ENCODE assay signal across 11 cellular contexts in genomic region chr1:41353744-41354143, GRCh38. TPM values are rescaled to one million over a fixed set of nuclear protein-coding genes. Genes with fewer than 3 reads are reported as not detected.
DNase-seq lines count a peak whose midpoint lies in the region; ATAC-seq and TF ChIP-seq lines count a peak whose summit lies in the region.
"Had no signal": no experiment of that assay in that cellular context is flagged by ENCODE, and none has a peak within 500 bp of the region (broad histone marks: within the 10 kb centered on the region; RNA-seq: fewer than 3 reads in every experiment).

No MANE protein-coding gene starts in this region.

- no peak overlapping the region for H3K9ac ChIP-seq in Karpas-422 (ENCODE audit: low read length)

- H3K36me3 ChIP-seq in GM23338 (ENCODE audit: insufficient read depth) (no peaks in the 10 kb centered on the region), Karpas-422 (ENCODE audit: insufficient read depth, low read length) (no peaks in the 10 kb centered on the region)

- H3K4me2 ChIP-seq in GM23338 (no peak overlapping the region), Karpas-422 (ENCODE audit: low read depth, low read length, poor library complexity, severe bottlenecking) (no peak overlapping the region)

- no peak overlapping the region for H3K27ac Mint-ChIP-seq in GM23338
- H3K27ac Mint-ChIP-seq in naive thymus-derived CD8-positive, alpha-beta T cell, result peak overlapping the region in 1 of 10 donors; percentile 78
- H3K27ac Mint-ChIP-seq: CD4-positive, alpha-beta T cell had no signal

- no peak for TF ChIP-seq CTCF in GM23338 (conservative IDR thresholded peaks at IDR 0.05; ENCODE audit: low read depth in 2 of 2)

- DNase-seq in ELF-1 (ENCODE audit: low read depth, low spot score), result peak; percentile 80
- no peak for DNase-seq in GM23338 (ENCODE audit: low spot score)
- DNase-seq in NCI-H510A treated with DMSO at 0.1 percent for 48 hours (lab: John Stamatoyannopoulos, UW), result peak; percentile 41
- DNase-seq in left lobe of liver (ENCODE audit: low spot score), result peak; percentile 45
- DNase-seq in Karpas-422, result no peak
- no peak for DNase-seq in activated CD4-positive, CD25-positive, alpha-beta regulatory T cell treated with anti-CD3 and anti-CD28 coated beads, Interleukin-2, amount 50 U/mL, for 72 hours
- DNase-seq in naive thymus-derived CD8-positive, alpha-beta T cell, result no peak
- DNase-seq: central memory CD4-positive, alpha-beta T cell; hypothalamus had no signal

- H3K4me3 ChIP-seq in GM23338 (no peak overlapping the region), Karpas-422 (ENCODE audit: low read length) (no peak overlapping the region)

- H3K36me3 Mint-ChIP-seq in GM23338 (ENCODE audit: low read depth), result no peaks in the 10 kb centered on the region
- no peaks in the 10 kb centered on the region for H3K36me3 Mint-ChIP-seq in naive thymus-derived CD8-positive, alpha-beta T cell

- H4K20me1 ChIP-seq in GM23338 (replicated peaks; ENCODE audit: insufficient read depth), result no peaks in the 10 kb centered on the region
- 0 out of 2 replicates have a peak, but pooled peaks cover 3% of the 10 kb centered on the region for H4K20me1 ChIP-seq in Karpas-422 (ENCODE audit: insufficient read depth, low read depth, low read length)

- H3K27ac ChIP-seq in GM23338 (ENCODE audit: low read depth) (no peak overlapping the region), Karpas-422 (ENCODE audit: low read length) (no peak overlapping the region)

- peaks cover 16% of the 10 kb centered on the region for H3K27me3 Mint-ChIP-seq in GM23338 (ENCODE audit: insufficient read depth, low read depth, poor library complexity)
- H3K27me3 Mint-ChIP-seq in naive thymus-derived CD8-positive, alpha-beta T cell, result peaks cover 7 to 24% (median 12%) of the 10 kb centered on the region in 5 donors

- peaks cover 4% of the 10 kb centered on the region; the same call in 1 of the 2 replicates for H3K27me3 ChIP-seq in GM23338 (ENCODE audit: insufficient read depth)
- no peaks in the 10 kb centered on the region for H3K27me3 ChIP-seq in Karpas-422 (ENCODE audit: low read length)

- H3K4me1 ChIP-seq in GM23338 (ENCODE audit: insufficient read depth), result peaks cover 14% of the 10 kb centered on the region
- H3K4me1 ChIP-seq in Karpas-422 (ENCODE audit: low read length), result no peaks in the 10 kb centered on the region

- no peaks in the 10 kb centered on the region for H3K9me3 ChIP-seq in Karpas-422 (ENCODE audit: low read length)

- no peaks in the 10 kb centered on the region; the same call in 2 of the 3 replicates for H3K9me3 Mint-ChIP-seq in GM23338
- H3K9me3 Mint-ChIP-seq in naive thymus-derived CD8-positive, alpha-beta T cell, result no peaks in the 10 kb centered on the region
- H3K9me3 Mint-ChIP-seq: CD4-positive, alpha-beta T cell had no signal

- peaks cover 18% of the 10 kb centered on the region for H3K4me1 Mint-ChIP-seq in GM23338
- peaks cover 4 to 12% (median 10%) of the 10 kb centered on the region in 4 donors for H3K4me1 Mint-ChIP-seq in naive thymus-derived CD8-positive, alpha-beta T cell

- POLR2A ChIA-PET in naive thymus-derived CD8-positive, alpha-beta T cell (lab: Charles Lee), result no interaction called here

- H3K9me2 ChIP-seq in GM23338 (ENCODE audit: insufficient read depth) (no peaks in the 10 kb centered on the region), Karpas-422 (replicated peaks; ENCODE audit: insufficient read depth, low read length) (no peaks in the 10 kb centered on the region)

- no peak overlapping the region for H3K4me3 Mint-ChIP-seq in GM23338
- H3K4me3 Mint-ChIP-seq in naive thymus-derived CD8-positive, alpha-beta T cell, result no peak overlapping the region
- H3K4me3 Mint-ChIP-seq: CD4-positive, alpha-beta T cell had no signal

- no peak overlapping the region for H2AFZ ChIP-seq in GM23338
- no peak overlapping the region for H2AFZ ChIP-seq in Karpas-422 (ENCODE audit: low read length)

- ATAC-seq in GM23338 (peak; percentile 20), left lobe of liver (no peak), GM21528 (IDR thresholded peaks at IDR 0.05; ENCODE audit: low FRiP score, unreplicated experiment) (no peak)
- ATAC-seq in naive thymus-derived CD8-positive, alpha-beta T cell, result no peak

- H3K79me2 ChIP-seq in GM23338 (replicated peaks; ENCODE audit: insufficient read depth), result no peaks in the 10 kb centered on the region
- H3K79me2 ChIP-seq in Karpas-422 (ENCODE audit: low read length), result no peaks in the 10 kb centered on the region

- no peaks in the 10 kb centered on the region for H3F3A ChIP-seq in GM23338 (replicated peaks; ENCODE audit: low read depth)

TF ChIP-seq in GM23338, 12 proteins besides CTCF, POLR2A, EP300 and RAD21 (continues in another document):
- TF ChIP-seq EZH2 (IDR thresholded peaks at IDR 0.05; ENCODE audit: low read depth, unreplicated experiment) (no peak), STAT1 (IDR thresholded peaks at IDR 0.05; ENCODE audit: unreplicated experiment) (no peak), ZNF114 (CRISPR knock-in tag; IDR thresholded peaks at IDR 0.05) (no peak), POLR2AphosphoS5 (IDR thresholded peaks at IDR 0.05; ENCODE audit: low read depth) (no peak)
- TF ChIP-seq, protein P1, sequence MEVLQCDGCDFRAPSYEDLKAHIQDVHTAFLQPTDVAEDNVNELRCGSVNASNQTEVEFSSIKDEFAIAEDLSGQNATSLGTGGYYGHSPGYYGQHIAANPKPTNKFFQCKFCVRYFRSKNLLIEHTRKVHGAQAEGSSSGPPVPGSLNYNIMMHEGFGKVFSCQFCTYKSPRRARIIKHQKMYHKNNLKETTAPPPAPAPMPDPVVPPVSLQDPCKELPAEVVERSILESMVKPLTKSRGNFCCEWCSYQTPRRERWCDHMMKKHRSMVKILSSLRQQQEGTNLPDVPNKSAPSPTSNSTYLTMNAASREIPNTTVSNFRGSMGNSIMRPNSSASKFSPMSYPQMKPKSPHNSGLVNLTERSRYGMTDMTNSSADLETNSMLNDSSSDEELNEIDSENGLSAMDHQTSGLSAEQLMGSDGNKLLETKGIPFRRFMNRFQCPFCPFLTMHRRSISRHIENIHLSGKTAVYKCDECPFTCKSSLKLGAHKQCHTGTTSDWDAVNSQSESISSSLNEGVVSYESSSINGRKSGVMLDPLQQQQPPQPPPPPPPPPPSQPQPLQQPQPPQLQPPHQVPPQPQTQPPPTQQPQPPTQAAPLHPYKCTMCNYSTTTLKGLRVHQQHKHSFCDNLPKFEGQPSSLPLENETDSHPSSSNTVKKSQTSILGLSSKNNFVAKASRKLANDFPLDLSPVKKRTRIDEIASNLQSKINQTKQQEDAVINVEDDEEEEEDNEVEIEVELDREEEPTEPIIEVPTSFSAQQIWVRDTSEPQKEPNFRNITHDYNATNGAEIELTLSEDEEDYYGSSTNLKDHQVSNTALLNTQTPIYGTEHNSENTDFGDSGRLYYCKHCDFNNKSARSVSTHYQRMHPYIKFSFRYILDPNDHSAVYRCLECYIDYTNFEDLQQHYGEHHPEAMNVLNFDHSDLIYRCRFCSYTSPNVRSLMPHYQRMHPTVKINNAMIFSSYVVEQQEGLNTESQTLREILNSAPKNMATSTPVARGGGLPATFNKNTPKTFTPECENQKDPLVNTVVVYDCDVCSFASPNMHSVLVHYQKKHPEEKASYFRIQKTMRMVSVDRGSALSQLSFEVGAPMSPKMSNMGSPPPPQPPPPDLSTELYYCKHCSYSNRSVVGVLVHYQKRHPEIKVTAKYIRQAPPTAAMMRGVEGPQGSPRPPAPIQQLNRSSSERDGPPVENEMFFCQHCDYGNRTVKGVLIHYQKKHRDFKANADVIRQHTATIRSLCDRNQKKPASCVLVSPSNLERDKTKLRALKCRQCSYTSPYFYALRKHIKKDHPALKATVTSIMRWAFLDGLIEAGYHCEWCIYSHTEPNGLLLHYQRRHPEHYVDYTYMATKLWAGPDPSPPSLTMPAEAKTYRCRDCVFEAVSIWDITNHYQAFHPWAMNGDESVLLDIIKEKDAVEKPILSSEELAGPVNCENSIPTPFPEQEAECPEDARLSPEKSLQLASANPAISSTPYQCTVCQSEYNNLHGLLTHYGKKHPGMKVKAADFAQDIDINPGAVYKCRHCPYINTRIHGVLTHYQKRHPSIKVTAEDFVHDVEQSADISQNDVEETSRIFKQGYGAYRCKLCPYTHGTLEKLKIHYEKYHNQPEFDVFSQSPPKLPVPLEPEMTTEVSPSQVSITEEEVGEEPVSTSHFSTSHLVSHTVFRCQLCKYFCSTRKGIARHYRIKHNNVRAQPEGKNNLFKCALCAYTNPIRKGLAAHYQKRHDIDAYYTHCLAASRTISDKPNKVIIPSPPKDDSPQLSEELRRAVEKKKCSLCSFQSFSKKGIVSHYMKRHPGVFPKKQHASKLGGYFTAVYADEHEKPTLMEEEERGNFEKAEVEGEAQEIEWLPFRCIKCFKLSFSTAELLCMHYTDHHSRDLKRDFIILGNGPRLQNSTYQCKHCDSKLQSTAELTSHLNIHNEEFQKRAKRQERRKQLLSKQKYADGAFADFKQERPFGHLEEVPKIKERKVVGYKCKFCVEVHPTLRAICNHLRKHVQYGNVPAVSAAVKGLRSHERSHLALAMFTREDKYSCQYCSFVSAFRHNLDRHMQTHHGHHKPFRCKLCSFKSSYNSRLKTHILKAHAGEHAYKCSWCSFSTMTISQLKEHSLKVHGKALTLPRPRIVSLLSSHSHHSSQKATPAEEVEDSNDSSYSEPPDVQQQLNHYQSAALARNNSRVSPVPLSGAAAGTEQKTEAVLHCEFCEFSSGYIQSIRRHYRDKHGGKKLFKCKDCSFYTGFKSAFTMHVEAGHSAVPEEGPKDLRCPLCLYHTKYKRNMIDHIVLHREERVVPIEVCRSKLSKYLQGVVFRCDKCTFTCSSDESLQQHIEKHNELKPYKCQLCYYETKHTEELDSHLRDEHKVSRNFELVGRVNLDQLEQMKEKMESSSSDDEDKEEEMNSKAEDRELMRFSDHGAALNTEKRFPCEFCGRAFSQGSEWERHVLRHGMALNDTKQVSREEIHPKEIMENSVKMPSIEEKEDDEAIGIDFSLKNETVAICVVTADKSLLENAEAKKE (CRISPR knock-in tag; IDR thresholded peaks at IDR 0.05), result no peak

RNA-seq across cellular contexts. Expression of gene FOXO6, which starts 7.5 kb away (rescaled TPM):
- total RNA-seq in GM23338 (2014; rRNA removed; shearing (Covaris generic)), result 4.2 and 4.5 TPM in 2 replicates
- polyA plus RNA-seq in GM23338 (2016; fragmentation: Nextera tagmentation; extraction: Ambion mirVana), result 0.66 and 0.68 TPM in 2 replicates
- total RNA-seq in left lobe of liver, result 0.38 TPM
- total RNA-seq in Karpas-422 (2014; rRNA removed; shearing (Covaris generic); ENCODE audit: low replicate concordance), result 0.51 TPM in 1 of 2 replicates, not detected in the other
- total RNA-seq in naive thymus-derived CD8-positive, alpha-beta T cell, result under 1 TPM in 1 of 2 experiments, not detected in 1; 0.19 TPM
- not detected for polyA plus RNA-seq in naive thymus-derived CD8-positive, alpha-beta T cell

Comparison
In these comparisons a context has a peak if more than half of its experiments do, and no peak if none do; other contexts are left out.
1. DNase-seq: peak in ELF-1 (single experiment), NCI-H510A treated with DMSO at 0.1 percent for 48 hours (single experiment) and left lobe of liver (single experiment); none in GM23338 (single experiment), Karpas-422 (single experiment), activated CD4-positive, CD25-positive, alpha-beta regulatory T cell treated with anti-CD3 and anti-CD28 coated beads, Interleukin-2, amount 50 U/mL, for 72 hours (single experiment) and naive thymus-derived CD8-positive, alpha-beta T cell (0 of 10).